13 cellular contexts compared by ENCODE assay signal in the genomic region with DNA sequence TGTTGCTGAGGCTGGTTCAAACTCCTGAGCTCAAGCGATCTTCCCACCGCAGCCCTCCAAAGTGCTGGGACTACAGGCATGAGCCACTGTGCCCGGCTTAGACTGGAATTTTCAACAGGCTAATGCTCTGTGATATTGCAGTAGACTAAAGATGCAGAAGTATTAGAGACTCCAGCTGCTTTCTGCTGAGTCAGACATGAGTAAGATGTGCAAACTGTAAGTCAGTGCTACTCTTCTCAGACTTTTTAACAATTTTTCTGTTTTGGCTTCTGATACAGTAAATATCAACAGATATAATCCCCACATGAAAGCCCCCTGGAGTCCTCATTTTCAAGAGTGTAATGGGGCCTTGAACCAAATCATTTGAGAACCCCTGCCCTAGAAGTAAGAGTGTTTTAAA. TPM values are rescaled to one million over a fixed set of nuclear protein-coding genes. Genes with fewer than 3 reads are reported as not detected.
A peak's percentile ranks its signal among the peaks of the same experiment; 100 is the strongest.
DNase-seq lines count a peak whose midpoint lies in the region; FAIRE-seq and TF ChIP-seq lines count a peak whose summit lies in the region.
"Had no signal": no experiment of that assay in that cellular context is flagged by ENCODE, and none has a peak within 500 bp of the region (broad histone marks: within the 10 kb centered on the region; RNA-seq: fewer than 3 reads in every experiment).

No MANE protein-coding gene starts in this region.

- POLR2A ChIA-PET in AG04450 (lab: Yijun Ruan, JAX) = no interaction called here

- H4K20me1 ChIP-seq in astrocyte (ENCODE audit: insufficient read depth, low read length) (no peaks in the 10 kb centered on the region), hepatocyte (ENCODE audit: insufficient read depth, poor library complexity, severe bottlenecking) (no peaks in the 10 kb centered on the region)

- H3K4me1 Mint-ChIP-seq in astrocyte (ENCODE audit: low read depth, unreplicated experiment) = peaks cover 24% of the 10 kb centered on the region

- no peaks in the 10 kb centered on the region for H3K9me2 ChIP-seq in hepatocyte (replicated peaks; ENCODE audit: insufficient read depth)

- H3K27me3 Mint-ChIP-seq in astrocyte (ENCODE audit: low read depth, unreplicated experiment) = no peaks in the 10 kb centered on the region

- H3K27ac ChIP-seq in AG04450 (ENCODE audit: low read depth, low read length) (no peak overlapping the region), astrocyte (ENCODE audit: low read depth, low read length) (no peak overlapping the region), hepatocyte (no peak overlapping the region)
- H3K27ac ChIP-seq: gastrocnemius medialis had no signal

- no peaks in the 10 kb centered on the region for H3K27me3 ChIP-seq in AG04450 (ENCODE audit: control insufficient read depth, insufficient read depth, low read length)
- no peaks in the 10 kb centered on the region for H3K27me3 ChIP-seq in astrocyte (ENCODE audit: insufficient read depth, low read length)
- no peaks in the 10 kb centered on the region for H3K27me3 ChIP-seq in hepatocyte
- H3K27me3 ChIP-seq: gastrocnemius medialis had no signal

- H2AFZ ChIP-seq in astrocyte (ENCODE audit: low read depth, low read length) = no peak overlapping the region
- no peak overlapping the region for H2AFZ ChIP-seq in hepatocyte

- H3K79me2 ChIP-seq in astrocyte (ENCODE audit: insufficient read depth, low read length) (no peaks in the 10 kb centered on the region), hepatocyte (no peaks in the 10 kb centered on the region)

- H3K27ac Mint-ChIP-seq in astrocyte (ENCODE audit: unreplicated experiment) = peak overlapping the region; percentile 92
- H3K27ac Mint-ChIP-seq: type B pancreatic cell had no signal

- peaks cover 2% of the 10 kb centered on the region for H3K9me3 Mint-ChIP-seq in astrocyte (ENCODE audit: unreplicated experiment)

- no peak overlapping the region for H3K4me3 Mint-ChIP-seq in astrocyte (ENCODE audit: unreplicated experiment)
- H3K4me3 Mint-ChIP-seq: type B pancreatic cell had no signal

- CTCF ChIA-PET in AG04450 (lab: Charles Lee) = interaction anchor here (1.3 to 11.1 kb wide), 2 partner anchors 13 kb away, joined by 3 to 117 read pairs; no protein-coding TSS in a partner anchor

- no peak overlapping the region for H3K9ac ChIP-seq in astrocyte (ENCODE audit: low read length)

- FAIRE-seq in astrocyte (lab: Jason Lieb, UNC) = no peak
- FAIRE-seq: G401.6 had no signal

- peaks cover 3% of the 10 kb centered on the region for H3K36me3 Mint-ChIP-seq in astrocyte (ENCODE audit: low read depth, unreplicated experiment)
- H3K36me3 Mint-ChIP-seq: type B pancreatic cell had no signal

- H3K4me2 ChIP-seq in astrocyte (ENCODE audit: low read length) (no peak overlapping the region), hepatocyte (no peak overlapping the region)

- no peak overlapping the region for H3K4me3 ChIP-seq in AG04450 (ENCODE audit: low read depth, low read length)
- H3K4me3 ChIP-seq in astrocyte (ENCODE audit: insufficient read depth, low read depth, low read length) = no peak overlapping the region
- no peak overlapping the region for H3K4me3 ChIP-seq in hepatocyte
- H3K4me3 ChIP-seq: gastrocnemius medialis had no signal

- H3K9me3 ChIP-seq in AG04450 (ENCODE audit: control insufficient read depth, insufficient read depth, low read length) (peaks cover 5% of the 10 kb centered on the region; the same call in 1 of the 2 replicates), astrocyte (ENCODE audit: insufficient read depth, low read depth, low read length) (peaks cover 5% of the 10 kb centered on the region), hepatocyte (ENCODE audit: low read depth) (no peaks in the 10 kb centered on the region)
- H3K9me3 ChIP-seq: gastrocnemius medialis had no signal

- DNase-seq in AG04450 (ENCODE audit: low read depth, low spot score) (peak; percentile 36), M059J (ENCODE audit: low read depth) (peak; percentile 68), astrocyte (ENCODE audit: low read depth) (peak; percentile 48), hepatocyte (ENCODE audit: low spot score) (peak; percentile 23), SKM-1 (lab: John Stamatoyannopoulos, UW; ENCODE audit: unreplicated experiment) (no peak), SHP77 treated with DMSO at 0.1 percent for 48 hours (lab: John Stamatoyannopoulos, UW) (no peak), NCI-H2227 treated with DMSO at 0.1 percent for 48 hours (lab: John Stamatoyannopoulos, UW) (no peak), NCI-H510A (lab: John Stamatoyannopoulos, UW) (no peak)
- DNase-seq: central memory CD4-positive, alpha-beta T cell; gastrocnemius medialis; left cardiac atrium had no signal

- TF ChIP-seq CTCF in AG04450 (IDR thresholded peaks at IDR 0.05; ENCODE audit: low read depth, low read length) (no peak), astrocyte (IDR thresholded peaks at IDR 0.05; ENCODE audit: insufficient read depth, low read depth, low read length) (no peak), hepatocyte (IDR thresholded peaks at IDR 0.05; ENCODE audit: poor library complexity) (no peak)

- H3K36me3 ChIP-seq in astrocyte (ENCODE audit: insufficient read depth, low read length) = no peaks in the 10 kb centered on the region
- H3K36me3 ChIP-seq in hepatocyte (replicated peaks; ENCODE audit: insufficient read depth, low read depth) = no peaks in the 10 kb centered on the region
- H3K36me3 ChIP-seq: gastrocnemius medialis had no signal

- WGBS in hepatocyte (ENCODE audit: low lambda C conversion rate, missing lambda C conversion rate) = 76% methylated on average over 3 of the region's 3 CpGs

- H3K4me1 ChIP-seq in astrocyte (ENCODE audit: insufficient read depth, low read length) (no peaks in the 10 kb centered on the region), hepatocyte (ENCODE audit: insufficient read depth) (no peaks in the 10 kb centered on the region)
- H3K4me1 ChIP-seq: gastrocnemius medialis had no signal

RNA-seq across cellular contexts. Expression of a gene that starts 29.3 kb away (rescaled TPM):
- 0.06 and 0.09 TPM in 2 replicates for polyA plus RNA-seq in AG04450 (2011; rRNA removed)
- polyA minus RNA-seq in AG04450 (2011; rRNA and poly(A)+ RNA removed) = not detected in 2 replicates
- total RNA-seq in M059J (2014; rRNA removed; shearing (Covaris generic)) = 7.4 and 9.2 TPM in 2 replicates
- total RNA-seq in astrocyte = 0.09 and 0.12 TPM in 2 replicates
- total RNA-seq in hepatocyte = 0.13 and 0.20 TPM in 2 replicates
- polyA plus RNA-seq in hepatocyte = not detected in 2 replicates

RNA-seq across cellular contexts. Expression of a gene that starts 55.0 kb away (rescaled TPM):
- 18.5 and 20.0 TPM in 2 replicates for polyA plus RNA-seq in AG04450 (2011; rRNA removed)
- 30.6 and 37.1 TPM in 2 replicates for polyA minus RNA-seq in AG04450 (2011; rRNA and poly(A)+ RNA removed)
- total RNA-seq in M059J (2014; rRNA removed; shearing (Covaris generic)) = 26.4 and 28.0 TPM in 2 replicates
- 30.3 and 30.5 TPM in 2 replicates for total RNA-seq in astrocyte
- 16.5 and 19.4 TPM in 2 replicates for total RNA-seq in hepatocyte
- 10.5 and 13.2 TPM in 2 replicates for polyA plus RNA-seq in hepatocyte

Comparison
In these comparisons a context has a peak if more than half of its experiments do, and no peak if none do; other contexts are left out.
1. DNase-seq: peak in AG04450 (single experiment), M059J (single experiment), astrocyte (single experiment) and hepatocyte (single experiment); none in SKM-1 (single experiment), SHP77 treated with DMSO at 0.1 percent for 48 hours (single experiment), NCI-H2227 treated with DMSO at 0.1 percent for 48 hours (single experiment) and NCI-H510A (single experiment).